Comparison of ENCODE assay signal across 1 cellular context in the genomic region with DNA sequence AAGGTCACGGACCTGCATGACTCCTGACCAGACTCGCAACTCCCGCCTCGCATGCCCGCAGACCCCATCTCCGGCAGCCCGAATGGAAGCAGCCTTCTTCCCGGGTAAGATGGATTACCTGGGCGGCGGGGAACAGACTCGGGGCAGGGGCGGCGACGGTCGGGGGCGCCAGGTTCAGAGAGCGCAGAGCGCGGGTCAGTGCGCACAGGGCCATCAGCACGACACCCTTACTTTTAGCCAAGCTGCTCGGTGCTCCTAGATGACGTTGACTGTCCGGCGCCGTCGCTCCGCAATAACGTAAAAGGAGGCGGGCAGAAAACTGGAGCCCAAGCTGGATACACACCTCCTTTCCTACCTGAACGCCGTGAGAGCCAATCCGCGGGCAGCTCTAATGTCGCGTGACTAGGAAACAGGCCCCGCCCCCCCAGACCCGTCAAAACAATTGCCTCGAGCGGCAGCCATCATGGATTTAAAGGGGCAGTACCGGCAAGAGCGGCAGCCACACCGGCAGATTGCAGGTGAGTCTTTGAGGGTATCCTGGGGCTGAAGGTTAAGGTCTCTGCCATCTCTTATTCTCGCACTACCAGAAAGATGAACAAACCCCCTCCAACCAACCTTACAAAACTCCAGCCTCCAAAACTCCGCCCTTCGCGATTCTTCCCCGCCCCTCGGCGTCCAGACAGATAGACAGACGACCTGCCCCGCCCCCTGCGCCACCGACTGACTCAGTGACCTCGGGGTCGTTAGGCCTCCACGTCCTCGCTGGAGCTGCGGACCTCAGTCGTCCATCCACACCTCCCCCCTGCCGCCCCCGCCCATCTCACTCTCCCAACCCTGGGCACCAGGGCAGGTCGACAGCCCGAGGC.
A peak's percentile ranks its signal among the peaks of the same experiment; 100 is the strongest.
TF ChIP-seq lines count a peak whose summit lies in the region.

A gene (plus strand): TSS at position 464 of the 866 bp plus-strand sequence. CDS start 1,705 bp downstream, outside the sequence.
A gene (minus strand): TSS at position 267 of the 866 bp plus-strand sequence. CDS start 53 bp downstream, at position 214.

TF ChIP-seq in K562, 482 proteins besides CTCF, POLR2A, EP300 and RAD21 (continued from another document and continues in another):
- TF ChIP-seq, protein P1, sequence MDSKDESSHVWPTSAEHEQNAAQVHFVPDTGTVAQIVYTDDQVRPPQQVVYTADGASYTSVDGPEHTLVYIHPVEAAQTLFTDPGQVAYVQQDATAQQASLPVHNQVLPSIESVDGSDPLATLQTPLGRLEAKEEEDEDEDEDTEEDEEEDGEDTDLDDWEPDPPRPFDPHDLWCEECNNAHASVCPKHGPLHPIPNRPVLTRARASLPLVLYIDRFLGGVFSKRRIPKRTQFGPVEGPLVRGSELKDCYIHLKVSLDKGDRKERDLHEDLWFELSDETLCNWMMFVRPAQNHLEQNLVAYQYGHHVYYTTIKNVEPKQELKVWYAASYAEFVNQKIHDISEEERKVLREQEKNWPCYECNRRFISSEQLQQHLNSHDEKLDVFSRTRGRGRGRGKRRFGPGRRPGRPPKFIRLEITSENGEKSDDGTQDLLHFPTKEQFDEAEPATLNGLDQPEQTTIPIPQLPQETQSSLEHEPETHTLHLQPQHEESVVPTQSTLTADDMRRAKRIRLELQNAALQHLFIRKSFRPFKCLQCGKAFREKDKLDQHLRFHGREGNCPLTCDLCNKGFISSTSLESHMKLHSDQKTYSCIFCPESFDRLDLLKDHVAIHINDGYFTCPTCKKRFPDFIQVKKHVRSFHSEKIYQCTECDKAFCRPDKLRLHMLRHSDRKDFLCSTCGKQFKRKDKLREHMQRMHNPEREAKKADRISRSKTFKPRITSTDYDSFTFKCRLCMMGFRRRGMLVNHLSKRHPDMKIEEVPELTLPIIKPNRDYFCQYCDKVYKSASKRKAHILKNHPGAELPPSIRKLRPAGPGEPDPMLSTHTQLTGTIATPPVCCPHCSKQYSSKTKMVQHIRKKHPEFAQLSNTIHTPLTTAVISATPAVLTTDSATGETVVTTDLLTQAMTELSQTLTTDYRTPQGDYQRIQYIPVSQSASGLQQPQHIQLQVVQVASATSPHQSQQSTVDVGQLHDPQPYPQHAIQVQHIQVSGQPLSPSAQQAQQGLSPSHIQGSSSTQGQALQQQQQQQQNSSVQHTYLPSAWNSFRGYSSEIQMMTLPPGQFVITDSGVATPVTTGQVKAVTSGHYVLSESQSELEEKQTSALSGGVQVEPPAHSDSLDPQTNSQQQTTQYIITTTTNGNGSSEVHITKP (IDR thresholded peaks at IDR 0.05; ENCODE audit: partially characterized antibody) = no peak
- TF ChIP-seq, protein P2, sequence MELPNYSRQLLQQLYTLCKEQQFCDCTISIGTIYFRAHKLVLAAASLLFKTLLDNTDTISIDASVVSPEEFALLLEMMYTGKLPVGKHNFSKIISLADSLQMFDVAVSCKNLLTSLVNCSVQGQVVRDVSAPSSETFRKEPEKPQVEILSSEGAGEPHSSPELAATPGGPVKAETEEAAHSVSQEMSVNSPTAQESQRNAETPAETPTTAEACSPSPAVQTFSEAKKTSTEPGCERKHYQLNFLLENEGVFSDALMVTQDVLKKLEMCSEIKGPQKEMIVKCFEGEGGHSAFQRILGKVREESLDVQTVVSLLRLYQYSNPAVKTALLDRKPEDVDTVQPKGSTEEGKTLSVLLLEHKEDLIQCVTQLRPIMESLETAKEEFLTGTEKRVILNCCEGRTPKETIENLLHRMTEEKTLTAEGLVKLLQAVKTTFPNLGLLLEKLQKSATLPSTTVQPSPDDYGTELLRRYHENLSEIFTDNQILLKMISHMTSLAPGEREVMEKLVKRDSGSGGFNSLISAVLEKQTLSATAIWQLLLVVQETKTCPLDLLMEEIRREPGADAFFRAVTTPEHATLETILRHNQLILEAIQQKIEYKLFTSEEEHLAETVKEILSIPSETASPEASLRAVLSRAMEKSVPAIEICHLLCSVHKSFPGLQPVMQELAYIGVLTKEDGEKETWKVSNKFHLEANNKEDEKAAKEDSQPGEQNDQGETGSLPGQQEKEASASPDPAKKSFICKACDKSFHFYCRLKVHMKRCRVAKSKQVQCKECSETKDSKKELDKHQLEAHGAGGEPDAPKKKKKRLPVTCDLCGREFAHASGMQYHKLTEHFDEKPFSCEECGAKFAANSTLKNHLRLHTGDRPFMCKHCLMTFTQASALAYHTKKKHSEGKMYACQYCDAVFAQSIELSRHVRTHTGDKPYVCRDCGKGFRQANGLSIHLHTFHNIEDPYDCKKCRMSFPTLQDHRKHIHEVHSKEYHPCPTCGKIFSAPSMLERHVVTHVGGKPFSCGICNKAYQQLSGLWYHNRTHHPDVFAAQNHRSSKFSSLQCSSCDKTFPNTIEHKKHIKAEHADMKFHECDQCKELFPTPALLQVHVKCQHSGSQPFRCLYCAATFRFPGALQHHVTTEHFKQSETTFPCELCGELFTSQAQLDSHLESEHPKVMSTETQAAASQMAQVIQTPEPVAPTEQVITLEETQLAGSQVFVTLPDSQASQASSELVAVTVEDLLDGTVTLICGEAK (IDR thresholded peaks at IDR 0.05) = no peak; the same call in none of the 2 replicates
- TF ChIP-seq, protein P2 (CRISPR knock-in tag; IDR thresholded peaks at IDR 0.05) = no peak
- no peak for TF ChIP-seq ZNF282 (CRISPR knock-in tag; IDR thresholded peaks at IDR 0.05)
- TF ChIP-seq PCBP1 (IDR thresholded peaks at IDR 0.05; ENCODE audit: low read depth, low read length, poor library complexity, severe bottlenecking) = peak; percentile 50
- TF ChIP-seq, protein P3, sequence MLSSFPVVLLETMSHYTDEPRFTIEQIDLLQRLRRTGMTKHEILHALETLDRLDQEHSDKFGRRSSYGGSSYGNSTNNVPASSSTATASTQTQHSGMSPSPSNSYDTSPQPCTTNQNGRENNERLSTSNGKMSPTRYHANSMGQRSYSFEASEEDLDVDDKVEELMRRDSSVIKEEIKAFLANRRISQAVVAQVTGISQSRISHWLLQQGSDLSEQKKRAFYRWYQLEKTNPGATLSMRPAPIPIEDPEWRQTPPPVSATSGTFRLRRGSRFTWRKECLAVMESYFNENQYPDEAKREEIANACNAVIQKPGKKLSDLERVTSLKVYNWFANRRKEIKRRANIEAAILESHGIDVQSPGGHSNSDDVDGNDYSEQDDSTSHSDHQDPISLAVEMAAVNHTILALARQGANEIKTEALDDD (IDR thresholded peaks at IDR 0.05) = no peak
- TF ChIP-seq ZNF830 (CRISPR knock-in tag; IDR thresholded peaks at IDR 0.05) = no peak
- TF ChIP-seq, protein P4, sequence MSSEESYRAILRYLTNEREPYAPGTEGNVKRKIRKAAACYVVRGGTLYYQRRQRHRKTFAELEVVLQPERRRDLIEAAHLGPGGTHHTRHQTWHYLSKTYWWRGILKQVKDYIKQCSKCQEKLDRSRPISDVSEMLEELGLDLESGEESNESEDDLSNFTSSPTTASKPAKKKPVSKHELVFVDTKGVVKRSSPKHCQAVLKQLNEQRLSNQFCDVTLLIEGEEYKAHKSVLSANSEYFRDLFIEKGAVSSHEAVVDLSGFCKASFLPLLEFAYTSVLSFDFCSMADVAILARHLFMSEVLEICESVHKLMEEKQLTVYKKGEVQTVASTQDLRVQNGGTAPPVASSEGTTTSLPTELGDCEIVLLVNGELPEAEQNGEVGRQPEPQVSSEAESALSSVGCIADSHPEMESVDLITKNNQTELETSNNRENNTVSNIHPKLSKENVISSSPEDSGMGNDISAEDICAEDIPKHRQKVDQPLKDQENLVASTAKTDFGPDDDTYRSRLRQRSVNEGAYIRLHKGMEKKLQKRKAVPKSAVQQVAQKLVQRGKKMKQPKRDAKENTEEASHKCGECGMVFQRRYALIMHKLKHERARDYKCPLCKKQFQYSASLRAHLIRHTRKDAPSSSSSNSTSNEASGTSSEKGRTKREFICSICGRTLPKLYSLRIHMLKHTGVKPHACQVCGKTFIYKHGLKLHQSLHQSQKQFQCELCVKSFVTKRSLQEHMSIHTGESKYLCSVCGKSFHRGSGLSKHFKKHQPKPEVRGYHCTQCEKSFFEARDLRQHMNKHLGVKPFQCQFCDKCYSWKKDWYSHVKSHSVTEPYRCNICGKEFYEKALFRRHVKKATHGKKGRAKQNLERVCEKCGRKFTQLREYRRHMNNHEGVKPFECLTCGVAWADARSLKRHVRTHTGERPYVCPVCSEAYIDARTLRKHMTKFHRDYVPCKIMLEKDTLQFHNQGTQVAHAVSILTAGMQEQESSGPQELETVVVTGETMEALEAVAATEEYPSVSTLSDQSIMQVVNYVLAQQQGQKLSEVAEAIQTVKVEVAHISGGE (CRISPR knock-in tag; IDR thresholded peaks at IDR 0.05) = no peak
- TF ChIP-seq TRIM28 (IDR thresholded peaks at IDR 0.05) = no peak
- TF ChIP-seq, protein P5, sequence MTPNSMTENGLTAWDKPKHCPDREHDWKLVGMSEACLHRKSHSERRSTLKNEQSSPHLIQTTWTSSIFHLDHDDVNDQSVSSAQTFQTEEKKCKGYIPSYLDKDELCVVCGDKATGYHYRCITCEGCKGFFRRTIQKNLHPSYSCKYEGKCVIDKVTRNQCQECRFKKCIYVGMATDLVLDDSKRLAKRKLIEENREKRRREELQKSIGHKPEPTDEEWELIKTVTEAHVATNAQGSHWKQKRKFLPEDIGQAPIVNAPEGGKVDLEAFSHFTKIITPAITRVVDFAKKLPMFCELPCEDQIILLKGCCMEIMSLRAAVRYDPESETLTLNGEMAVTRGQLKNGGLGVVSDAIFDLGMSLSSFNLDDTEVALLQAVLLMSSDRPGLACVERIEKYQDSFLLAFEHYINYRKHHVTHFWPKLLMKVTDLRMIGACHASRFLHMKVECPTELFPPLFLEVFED (CRISPR knock-in tag; conservative IDR thresholded peaks at IDR 0.05) = no peak
- no peak for TF ChIP-seq RFX7 (CRISPR knock-in tag; IDR thresholded peaks at IDR 0.05)
- TF ChIP-seq, protein P6, sequence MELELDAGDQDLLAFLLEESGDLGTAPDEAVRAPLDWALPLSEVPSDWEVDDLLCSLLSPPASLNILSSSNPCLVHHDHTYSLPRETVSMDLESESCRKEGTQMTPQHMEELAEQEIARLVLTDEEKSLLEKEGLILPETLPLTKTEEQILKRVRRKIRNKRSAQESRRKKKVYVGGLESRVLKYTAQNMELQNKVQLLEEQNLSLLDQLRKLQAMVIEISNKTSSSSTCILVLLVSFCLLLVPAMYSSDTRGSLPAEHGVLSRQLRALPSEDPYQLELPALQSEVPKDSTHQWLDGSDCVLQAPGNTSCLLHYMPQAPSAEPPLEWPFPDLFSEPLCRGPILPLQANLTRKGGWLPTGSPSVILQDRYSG (tag; conservative IDR thresholded peaks at IDR 0.05; ENCODE audit: low read depth) = no peak
- TF ChIP-seq IFI16 (CRISPR knock-in tag; IDR thresholded peaks at IDR 0.05) = no peak
- TF ChIP-seq ZBTB17 (CRISPR knock-in tag; IDR thresholded peaks at IDR 0.05) = peak; percentile 94
- no peak for TF ChIP-seq FOXK1 (CRISPR knock-in tag; IDR thresholded peaks at IDR 0.05; ENCODE audit: borderline replicate concordance)
- TF ChIP-seq, protein P7, sequence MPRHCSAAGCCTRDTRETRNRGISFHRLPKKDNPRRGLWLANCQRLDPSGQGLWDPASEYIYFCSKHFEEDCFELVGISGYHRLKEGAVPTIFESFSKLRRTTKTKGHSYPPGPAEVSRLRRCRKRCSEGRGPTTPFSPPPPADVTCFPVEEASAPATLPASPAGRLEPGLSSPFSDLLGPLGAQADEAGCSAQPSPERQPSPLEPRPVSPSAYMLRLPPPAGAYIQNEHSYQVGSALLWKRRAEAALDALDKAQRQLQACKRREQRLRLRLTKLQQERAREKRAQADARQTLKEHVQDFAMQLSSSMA (CRISPR knock-in tag; IDR thresholded peaks at IDR 0.05) = no peak
